In the genomic region with DNA sequence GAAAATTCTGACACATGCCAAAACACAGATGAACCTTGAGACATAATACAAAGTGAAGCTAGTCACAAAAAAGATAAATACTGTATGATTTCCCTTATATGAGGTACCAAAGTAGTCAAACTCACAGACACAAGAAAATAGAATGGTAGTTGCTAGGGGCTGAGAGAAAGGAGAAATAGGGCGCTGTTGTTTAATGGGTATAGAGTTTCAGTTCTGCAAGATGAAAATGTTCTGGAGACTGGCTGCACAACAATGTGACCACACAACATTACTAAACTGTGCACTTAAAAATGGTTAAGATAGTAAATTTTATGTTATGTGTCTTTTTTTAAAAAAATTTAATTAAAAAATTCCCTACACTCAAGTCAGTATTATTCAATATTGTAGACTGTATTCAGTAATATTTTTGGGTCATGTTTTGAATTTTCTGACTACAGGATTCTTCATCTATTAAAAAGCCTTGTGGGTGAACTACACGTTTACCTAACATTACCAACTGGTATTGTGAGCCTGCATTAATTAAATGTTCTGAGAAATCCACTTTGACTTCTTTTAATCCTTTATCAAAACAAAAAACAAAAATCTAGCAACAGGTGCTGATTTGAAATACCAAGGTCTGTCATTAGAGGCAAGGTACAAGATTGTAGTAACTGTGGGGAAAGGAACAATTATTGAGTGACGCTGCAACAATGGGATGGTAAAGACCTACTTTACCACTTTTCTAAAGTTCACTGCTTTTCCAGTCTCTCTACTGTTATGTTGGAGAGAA, we compare ENCODE assay signal across 15 cellular contexts.
"Had no signal": no experiment of that assay in that cellular context is flagged by ENCODE, and none has a peak within 500 bp of the region (broad histone marks: within the 10 kb centered on the region; RNA-seq: fewer than 3 reads in every experiment).

No MANE protein-coding gene starts in this region.

- FAIRE-seq: keratinocyte had no signal

- H3K36me3 ChIP-seq: colonic mucosa, left lung, right atrium auricular region, transverse colon had no signal

- H3K9me3 Mint-ChIP-seq: activated T-helper 1 cell treated with anti-CD3 and anti-CD28 coated beads, Interleukin-12 subunit alpha, Interleukin-12 subunit beta, Interleukin-2, Interleukin-4 antibody, amounts not matched to agents 30 ng/mL and 10 ng/mL and 1 ng/mL, durations not matched to agents 14 hours and 24 hours and 36 hours; natural killer cell treated with Interleukin-12 subunit alpha and Interleukin-12 subunit beta and Interleukin-15 and Interleukin-18, amount 100 ng/mL, for 72 hours had no signal

- H3K36me3 Mint-ChIP-seq: natural killer cell treated with Interleukin-12 subunit alpha and Interleukin-12 subunit beta and Interleukin-15 and Interleukin-18, amount 100 ng/mL, for 72 hours had no signal

- H3K79me2 ChIP-seq: hepatocyte had no signal

- H3K27ac ChIP-seq: colonic mucosa, hepatocyte, left lung, right atrium auricular region, skin epidermis, transverse colon had no signal

- H3K4me3 Mint-ChIP-seq: activated naive CD8-positive, alpha-beta T cell treated with anti-CD3 and anti-CD28 coated beads, Interleukin-2, amount 10 ng/mL, durations not matched to agents 7 days and 5 days; activated T-helper 1 cell treated with anti-CD3 and anti-CD28 coated beads, Interleukin-12 subunit alpha, Interleukin-12 subunit beta, Interleukin-2, Interleukin-4 antibody, amounts not matched to agents 30 ng/mL and 10 ng/mL and 1 ng/mL, durations not matched to agents 14 hours and 24 hours and 36 hours; brain; natural killer cell treated with Interleukin-12 subunit alpha and Interleukin-12 subunit beta and Interleukin-15 and Interleukin-18, amount 100 ng/mL, for 72 hours had no signal

- H3K9me3 ChIP-seq: colonic mucosa, left lung, right atrium auricular region, transverse colon had no signal

- H3K4me3 ChIP-seq: colonic mucosa, hepatocyte, left lung, right atrium auricular region, skin epidermis, transverse colon had no signal

- H3K27ac Mint-ChIP-seq: activated naive CD8-positive, alpha-beta T cell treated with anti-CD3 and anti-CD28 coated beads, Interleukin-2, amount 10 ng/mL, durations not matched to agents 7 days and 5 days; activated T-helper 1 cell treated with anti-CD3 and anti-CD28 coated beads, Interleukin-12 subunit alpha, Interleukin-12 subunit beta, Interleukin-2, Interleukin-4 antibody, amounts not matched to agents 30 ng/mL and 10 ng/mL and 1 ng/mL, durations not matched to agents 14 hours and 24 hours and 36 hours; natural killer cell treated with Interleukin-12 subunit alpha and Interleukin-12 subunit beta and Interleukin-15 and Interleukin-18, amount 100 ng/mL, for 72 hours had no signal

- H3K27me3 ChIP-seq: colonic mucosa, hepatocyte, left lung, right atrium auricular region, transverse colon had no signal

- H3K27me3 Mint-ChIP-seq: activated naive CD8-positive, alpha-beta T cell treated with anti-CD3 and anti-CD28 coated beads, Interleukin-2, amount 10 ng/mL, durations not matched to agents 7 days and 5 days; natural killer cell treated with Interleukin-12 subunit alpha and Interleukin-12 subunit beta and Interleukin-15 and Interleukin-18, amount 100 ng/mL, for 72 hours had no signal

- DNase-seq: activated naive CD8-positive, alpha-beta T cell treated with anti-CD3 and anti-CD28 coated beads, Interleukin-2, amount 10 ng/mL, durations not matched to agents 7 days and 5 days; central memory CD4-positive, alpha-beta T cell; colonic mucosa; left lung; stimulated activated CD4-positive, alpha-beta T cell treated with anti-CD3 and anti-CD28 coated beads, Interleukin-4, amount 100 ng/mL, for 24 hours; stimulated activated naive CD4-positive, alpha-beta T cell treated with Interleukin-2 at 50 U/mL for 16 hours; transverse colon had no signal

- H3K4me2 ChIP-seq: hepatocyte had no signal

- H2AFZ ChIP-seq: hepatocyte had no signal

- ATAC-seq: esophagus mucosa; left lung; natural killer cell treated with Interleukin-12 subunit alpha and Interleukin-12 subunit beta and Interleukin-15 and Interleukin-18, amount 100 ng/mL, for 72 hours had no signal
